ENCODE assay signal across 24 cellular contexts in genomic region chr1:245691897-245692296, GRCh38.
DNase-seq lines count a peak whose midpoint lies in the region; ATAC-seq, FAIRE-seq and TF ChIP-seq lines count a peak whose summit lies in the region.
"Had no signal": no experiment of that assay in that cellular context is flagged by ENCODE, and none has a peak within 500 bp of the region (broad histone marks: within the 10 kb centered on the region; RNA-seq: fewer than 3 reads in every experiment).

No MANE protein-coding gene starts in this region.

- H3K27me3 Mint-ChIP-seq in neural progenitor cell (ENCODE audit: insufficient read depth, low read depth) (peaks cover 6% of the 10 kb centered on the region), glutamatergic neuron (ENCODE audit: unreplicated experiment) (no peaks in the 10 kb centered on the region)
- H3K27me3 Mint-ChIP-seq: CD4-positive, alpha-beta memory T cell; CD4-positive, CD25-positive, alpha-beta regulatory T cell had no signal

- peaks cover 2% of the 10 kb centered on the region; the same call in 1 of the 2 replicates for H3K23me2 ChIP-seq in H1 (ENCODE audit: low read depth, low read length)

- no peak overlapping the region for H3K27ac ChIP-seq in K562 (ENCODE audit: extremely low read depth, low read depth, low read length)
- H3K27ac ChIP-seq in H1 (ENCODE audit: low read depth, low read length): no peak overlapping the region
- no peak overlapping the region for H3K27ac ChIP-seq in neural progenitor cell
- H3K27ac ChIP-seq: BLaER1 had no signal

- TF ChIP-seq EP300 in K562 (IDR thresholded peaks at IDR 0.05; ENCODE audit: low read length): no peak
- TF ChIP-seq EP300 in H1 (IDR thresholded peaks at IDR 0.05; ENCODE audit: borderline replicate concordance in 1 of 2, low read depth in 2 of 2, low read length in 2 of 2): no peak

- H4K5ac ChIP-seq in H1 (ENCODE audit: insufficient read length, low read depth, low read length): no peak overlapping the region

- in situ Hi-C loops in K562 (cut with MboI): no loop called here

- H3F3A ChIP-seq in neural progenitor cell (ENCODE audit: low read depth): no peaks in the 10 kb centered on the region

- H4K20me1 ChIP-seq in K562 (replicated peaks; ENCODE audit: control insufficient read depth, insufficient read depth, low read length) (no peaks in the 10 kb centered on the region; the same call in none of the 2 replicates), H1 (replicated peaks in 1 of 2; ENCODE audit: control insufficient read depth in 1 of 2, insufficient read depth in 2 of 2, low read length in 2 of 2) (no peaks in the 10 kb centered on the region), neural progenitor cell (ENCODE audit: low read depth) (no peaks in the 10 kb centered on the region)
- H4K20me1 ChIP-seq: BLaER1 had no signal

- H2BK15ac ChIP-seq in H1 (ENCODE audit: low read length): no peak overlapping the region

- H2AK5ac ChIP-seq in H1 (ENCODE audit: low read depth, low read length): no peak overlapping the region

- peak overlapping the region; percentile 1 for H3K27ac Mint-ChIP-seq in neural progenitor cell
- H3K27ac Mint-ChIP-seq in glutamatergic neuron (ENCODE audit: unreplicated experiment): no peak overlapping the region
- H3K27ac Mint-ChIP-seq: CD4-positive, alpha-beta memory T cell; CD4-positive, CD25-positive, alpha-beta regulatory T cell; CD8-positive, alpha-beta memory T cell had no signal

- no peak overlapping the region for H2AFZ ChIP-seq in K562 (ENCODE audit: low read depth, low read length)
- no peak overlapping the region for H2AFZ ChIP-seq in H1 (ENCODE audit: low read length)
- H2AFZ ChIP-seq in neural progenitor cell (replicated peaks): no peak overlapping the region

- no peak overlapping the region for H3K4me3 Mint-ChIP-seq in neural progenitor cell
- H3K4me3 Mint-ChIP-seq in glutamatergic neuron (ENCODE audit: unreplicated experiment): no peak overlapping the region
- H3K4me3 Mint-ChIP-seq: CD14-positive monocyte; CD4-positive, alpha-beta memory T cell; CD4-positive, CD25-positive, alpha-beta regulatory T cell; CD8-positive, alpha-beta memory T cell had no signal

- H3K9me3 ChIP-seq in K562 (replicated peaks; ENCODE audit: control insufficient read depth, insufficient read depth, low read depth, low read length) (no peaks in the 10 kb centered on the region), H1 (ENCODE audit: insufficient read depth in 2 of 2, low read depth in 1 of 2, low read length in 1 of 2) (no peaks in the 10 kb centered on the region), neural progenitor cell (ENCODE audit: low read depth) (no peaks in the 10 kb centered on the region)
- H3K9me3 ChIP-seq: BE2C had no signal

- no peak overlapping the region for H3K4ac ChIP-seq in H1 (replicated peaks; ENCODE audit: insufficient read length, low read depth, low read length)

- no TSS peak for BruUV-seq in K562 (replicated peaks; lab: Mats Ljungman, UMichigan)

- H4K91ac ChIP-seq in H1 (replicated peaks; ENCODE audit: insufficient read length, low read length): no peak overlapping the region

- H2BK20ac ChIP-seq in H1 (ENCODE audit: low read length): no peak overlapping the region

- POLR2A ChIA-PET in K562 (lab: Yijun Ruan, JAX) (interaction anchor here (1.2 kb wide), 1 partner anchor 10 kb away, joined by 3 read pairs; no protein-coding TSS in a partner anchor), H1 (lab: Charles Lee; ENCODE audit: partially characterized antibody) (interaction anchor here (0.7 to 1.1 kb wide), 2 partner anchors 9 to 234 kb away, joined by 3 read pairs; no protein-coding TSS in a partner anchor)

- H3K4me1 Mint-ChIP-seq in neural progenitor cell (peaks cover 4% of the 10 kb centered on the region), glutamatergic neuron (ENCODE audit: low read depth, unreplicated experiment) (no peaks in the 10 kb centered on the region)
- H3K4me1 Mint-ChIP-seq: CD4-positive, alpha-beta memory T cell; CD8-positive, alpha-beta memory T cell had no signal

- H3K9ac ChIP-seq in K562 (ENCODE audit: insufficient read depth in 1 of 2, low read depth in 2 of 2, low read length in 2 of 2) (no peak overlapping the region), H1 (replicated peaks in 1 of 4; ENCODE audit: extremely low read depth in 1 of 4, low read depth in 3 of 4, low read length in 3 of 4) (no peak overlapping the region), neural progenitor cell (no peak overlapping the region)
- H3K9ac ChIP-seq: BLaER1 had no signal

- no peak overlapping the region for H3K4me2 ChIP-seq in K562 (ENCODE audit: insufficient read depth, low read length)
- H3K4me2 ChIP-seq in H1 (ENCODE audit: insufficient read depth in 1 of 2, low read depth in 2 of 2, low read length in 2 of 2): no peak overlapping the region
- H3K4me2 ChIP-seq in neural progenitor cell: no peak overlapping the region
- H3K4me2 ChIP-seq: BLaER1 had no signal

- CTCF ChIA-PET in K562 (lab: Yijun Ruan, JAX; ENCODE audit: low intra/inter-chr PET ratio) (no interaction called here), H1 (lab: Charles Lee; ENCODE audit: partially characterized antibody) (interaction anchor here (0.6 to 1.1 kb wide), 3 partner anchors 225 to 539 kb away, joined by 3 read pairs; no protein-coding TSS in a partner anchor)

- TF ChIP-seq CTCF in K562 (IDR thresholded peaks at IDR 0.05 in 2 of 3, conservative IDR thresholded peaks at IDR 0.05 in 1 of 3; ENCODE audit: insufficient read depth in 2 of 3, low read depth in 1 of 3, low read length in 3 of 3): no peak
- TF ChIP-seq CTCF in H1 (IDR thresholded peaks at IDR 0.05; ENCODE audit: control extremely low read depth in 1 of 3, insufficient read depth in 1 of 3, low read depth in 1 of 3, low read length in 3 of 3): no peak
- TF ChIP-seq CTCF in neural progenitor cell (IDR thresholded peaks at IDR 0.05): no peak
- TF ChIP-seq CTCF in glutamatergic neuron (IDR thresholded peaks at IDR 0.05; ENCODE audit: partially characterized antibody, unreplicated experiment): no peak

- H2BK5ac ChIP-seq in H1 (ENCODE audit: low read depth, low read length): no peak overlapping the region

- ATAC-seq in K562: no peak
- no peak for ATAC-seq in HG03460 (IDR thresholded peaks at IDR 0.05; ENCODE audit: unreplicated experiment)
- ATAC-seq in GM18867 (IDR thresholded peaks at IDR 0.05; ENCODE audit: unreplicated experiment): no peak
- ATAC-seq: GM12878 had no signal

- H3K56ac ChIP-seq in H1 (replicated peaks; ENCODE audit: insufficient read length, low read depth, low read length): no peak overlapping the region

- intact Hi-C loops in K562 (cut with micrococcal nuclease): no loop called here

- no peak for TF ChIP-seq RAD21 in K562 (CRISPR knock-in tag; conservative IDR thresholded peaks at IDR 0.05 in 1 of 2, IDR thresholded peaks at IDR 0.05 in 1 of 2)
- TF ChIP-seq RAD21 in H1 (IDR thresholded peaks at IDR 0.05 in 1 of 2, conservative IDR thresholded peaks at IDR 0.05 in 1 of 2; ENCODE audit: low read depth in 2 of 2, low read length in 2 of 2): no peak

- H3K79me2 ChIP-seq in K562 (ENCODE audit: control insufficient read depth, insufficient read depth, low read length) (no peaks in the 10 kb centered on the region), H1 (ENCODE audit: control insufficient read depth in 1 of 2, insufficient read depth in 2 of 2, low read length in 2 of 2) (no peaks in the 10 kb centered on the region), neural progenitor cell (ENCODE audit: low read depth) (no peaks in the 10 kb centered on the region)

- H3K36me3 Mint-ChIP-seq in neural progenitor cell: no peaks in the 10 kb centered on the region
- H3K36me3 Mint-ChIP-seq in glutamatergic neuron (ENCODE audit: unreplicated experiment): no peaks in the 10 kb centered on the region
- H3K36me3 Mint-ChIP-seq: CD4-positive, alpha-beta memory T cell; CD4-positive, CD25-positive, alpha-beta regulatory T cell; CD8-positive, alpha-beta memory T cell had no signal

- H3K27me3 ChIP-seq in K562 (ENCODE audit: control insufficient read depth in 2 of 2, insufficient read depth in 2 of 2, low read length in 2 of 2): peaks cover 57 to 95% of the 10 kb centered on the region in 2 experiments; a peak in 4 of 5 replicates
- H3K27me3 ChIP-seq in H1 (replicated peaks in 1 of 4; ENCODE audit: control insufficient read depth in 3 of 4, extremely low read depth in 1 of 4, insufficient read depth in 3 of 4, low read length in 3 of 4): peaks cover 0 to 23% (median 10%) of the 10 kb centered on the region in 4 experiments; a peak in 6 of 7 replicates
- peaks cover 4% of the 10 kb centered on the region for H3K27me3 ChIP-seq in neural progenitor cell
- H3K27me3 ChIP-seq: BE2C, BLaER1 had no signal

- H4K8ac ChIP-seq in H1 (ENCODE audit: extremely low read depth, insufficient read depth, low read length): peak overlapping the region; percentile 62; the same call in 1 of the 2 replicates

- DNase-seq in K562 (ENCODE audit: extremely low read depth in 1 of 4, low spot score in 3 of 4) (no peak), H1 (ENCODE audit: low read depth in 1 of 2, low spot score in 2 of 2) (no peak), neural progenitor cell (ENCODE audit: low spot score) (no peak), MV-4-11 (lab: John Stamatoyannopoulos, UW) (no peak), glutamatergic neuron (no peak)
- DNase-seq: 8988T; ACHN; BE2C; C1 segment of cervical spinal cord; CD4-positive, alpha-beta memory T cell; CD4-positive, CD25-positive, alpha-beta regulatory T cell; CD8-positive, alpha-beta memory T cell; COR-L47; GDM1 had no signal

- H3K79me1 ChIP-seq in H1 (ENCODE audit: low read depth, low read length): no peaks in the 10 kb centered on the region

- H3K4me1 ChIP-seq in K562 (replicated peaks in 1 of 2; ENCODE audit: control insufficient read depth in 2 of 2, insufficient read depth in 2 of 2, low read length in 2 of 2) (peaks cover 0 to 15% of the 10 kb centered on the region in 2 experiments; a peak in 1 of 5 replicates), H1 (replicated peaks in 1 of 4; ENCODE audit: control insufficient read depth in 3 of 4, insufficient read depth in 4 of 4, low read length in 3 of 4) (no peaks in the 10 kb centered on the region; a peak in 1 of 7 replicates), neural progenitor cell (no peaks in the 10 kb centered on the region)
- H3K4me1 ChIP-seq: BE2C, BLaER1 had no signal

- H3K9me3 Mint-ChIP-seq in neural progenitor cell: no peaks in the 10 kb centered on the region
- H3K9me3 Mint-ChIP-seq in glutamatergic neuron (ENCODE audit: unreplicated experiment): peaks cover 4% of the 10 kb centered on the region

- no peak overlapping the region for H3K14ac ChIP-seq in H1 (ENCODE audit: insufficient read length)

- H2BK12ac ChIP-seq in H1 (ENCODE audit: low read depth, low read length): no peak overlapping the region

- H2BK120ac ChIP-seq in H1 (replicated peaks; ENCODE audit: low read depth, low read length): no peak overlapping the region

- no peak overlapping the region; the same call in 1 of the 2 replicates for H3K18ac ChIP-seq in H1 (ENCODE audit: extremely low read depth, low read length)

- H3K4me3 ChIP-seq in K562: no peak overlapping the region
- no peak overlapping the region for H3K4me3 ChIP-seq in H1 (ENCODE audit: extremely low read depth in 1 of 4, insufficient read depth in 2 of 4, low read depth in 3 of 4, low read length in 4 of 4)
- no peak overlapping the region for H3K4me3 ChIP-seq in neural progenitor cell
- H3K4me3 ChIP-seq: BLaER1, GM12878 had no signal

- no peak overlapping the region for H3K23ac ChIP-seq in H1 (ENCODE audit: insufficient read length)

- H3K36me3 ChIP-seq in K562 (ENCODE audit: control insufficient read depth, insufficient read depth, low read length) (no peaks in the 10 kb centered on the region), H1 (ENCODE audit: control insufficient read depth in 2 of 4, insufficient read depth in 4 of 4, low read length in 3 of 4) (no peaks in the 10 kb centered on the region), neural progenitor cell (no peaks in the 10 kb centered on the region)
- H3K36me3 ChIP-seq: BLaER1 had no signal

- no peak for FAIRE-seq in K562 (lab: Jason Lieb, UNC)
- no peak for FAIRE-seq in H1 (lab: Jason Lieb, UNC)
- FAIRE-seq: A204.1, D721Med, GM12878, GM12892, GM18507, GM19239 had no signal

- TF ChIP-seq POLR2A in K562 (conservative IDR thresholded peaks at IDR 0.05): no peak
- no peak for TF ChIP-seq POLR2A in H1 (IDR thresholded peaks at IDR 0.05; ENCODE audit: control extremely low read depth in 1 of 2, low read depth in 2 of 2, low read length in 2 of 2)

- WGBS in K562 (ENCODE audit: insufficient coverage, low coverage, missing lambda C conversion rate): 3% methylated on average over 3 of the region's 3 CpGs
- 89% methylated on average over 3 of the region's 3 CpGs; no CpG with 5 or more reads in 1 of the 2 experiments for WGBS in H1 (ENCODE audit: extremely low coverage in 1 of 2, insufficient coverage in 1 of 2, insufficient read length in 1 of 2, insufficient replicate concordance in 2 of 2, low coverage in 1 of 2, low lambda C conversion rate in 2 of 2, missing lambda C conversion rate in 1 of 2), 2 experiments

- H3K9me1 ChIP-seq in K562 (ENCODE audit: control insufficient read depth, insufficient read depth, low read length): no peaks in the 10 kb centered on the region
